ENCODE assay signal across 8 cellular contexts in genomic region chr17:31549121-31549524, GRCh38.
DNase-seq lines count a peak whose midpoint lies in the region; ATAC-seq and TF ChIP-seq lines count a peak whose summit lies in the region.

No MANE protein-coding gene starts in this region.

- H3K27me3 Mint-ChIP-seq in activated CD4-positive, alpha-beta memory T cell treated with anti-CD3 and anti-CD28 coated beads for 36 hours, result no peaks in the 10 kb centered on the region
- peaks cover 18% of the 10 kb centered on the region for H3K27me3 Mint-ChIP-seq in glutamatergic neuron (ENCODE audit: unreplicated experiment)

- CTCF ChIA-PET in activated CD4-positive, alpha-beta memory T cell treated with anti-CD3 and anti-CD28 coated beads for 36 hours (lab: Charles Lee), result interaction anchor here (0.6 to 4.1 kb wide), 3 partner anchors 10 to 365 kb away, joined by 3 to 23 read pairs (median 3); no protein-coding TSS in a partner anchor

- H3K36me3 ChIP-seq in psoas muscle (ENCODE audit: insufficient read depth in 1 of 2, low read depth in 1 of 2), result no peaks in the 10 kb centered on the region

- H3K27ac Mint-ChIP-seq in activated CD4-positive, alpha-beta memory T cell treated with anti-CD3 and anti-CD28 coated beads for 36 hours, result peak overlapping the region; percentile 87
- H3K27ac Mint-ChIP-seq in glutamatergic neuron (ENCODE audit: unreplicated experiment), result peak overlapping the region; percentile 77

- ATAC-seq in HG03175 (IDR thresholded peaks at IDR 0.05; ENCODE audit: unreplicated experiment), result peak; percentile 8
- ATAC-seq in psoas muscle, result peak in 3 of 4 donors; percentile 5 to 37 (median 23)
- ATAC-seq in omental fat pad (ENCODE audit: low FRiP score), result no peak

- POLR2A ChIA-PET in activated CD4-positive, alpha-beta memory T cell treated with anti-CD3 and anti-CD28 coated beads for 36 hours (lab: Charles Lee), result interaction anchor here (0.8 to 0.9 kb wide), 3 partner anchors 40 to 578 kb away, joined by 3 read pairs; partner anchors contain the start of gene RNF135

- TF ChIP-seq CTCF in 22Rv1 (IDR thresholded peaks at IDR 0.05) (no peak), glutamatergic neuron (IDR thresholded peaks at IDR 0.05; ENCODE audit: partially characterized antibody, unreplicated experiment) (no peak), psoas muscle (IDR thresholded peaks at IDR 0.05) (no peak), omental fat pad (IDR thresholded peaks at IDR 0.05) (no peak)

- in situ Hi-C loops in G401 (cut with HindIII; ENCODE audit: low sequenced_read_pairs), result no loop called here

- peak; percentile 51 for DNase-seq in G401 (ENCODE audit: low spot score)
- no peak for DNase-seq in activated CD4-positive, alpha-beta memory T cell treated with anti-CD3 and anti-CD28 coated beads for 36 hours
- no peak for DNase-seq in glutamatergic neuron
- no peak for DNase-seq in psoas muscle
- DNase-seq in cerebellar nuclear complex (lab: John Stamatoyannopoulos, UW), result no peak
- no peak for DNase-seq in omental fat pad (ENCODE audit: low spot score)

- H3K4me1 Mint-ChIP-seq in activated CD4-positive, alpha-beta memory T cell treated with anti-CD3 and anti-CD28 coated beads for 36 hours (ENCODE audit: low read depth), result peaks cover 18% of the 10 kb centered on the region
- peaks cover 4% of the 10 kb centered on the region for H3K4me1 Mint-ChIP-seq in glutamatergic neuron (ENCODE audit: low read depth, unreplicated experiment)

- no peaks in the 10 kb centered on the region for H3K36me3 Mint-ChIP-seq in activated CD4-positive, alpha-beta memory T cell treated with anti-CD3 and anti-CD28 coated beads for 36 hours
- H3K36me3 Mint-ChIP-seq in glutamatergic neuron (ENCODE audit: unreplicated experiment), result peaks cover 6% of the 10 kb centered on the region

- H3K4me3 Mint-ChIP-seq in activated CD4-positive, alpha-beta memory T cell treated with anti-CD3 and anti-CD28 coated beads for 36 hours, result peak overlapping the region; percentile 95
- H3K4me3 Mint-ChIP-seq in glutamatergic neuron (ENCODE audit: unreplicated experiment), result peak overlapping the region; percentile 97

- H3K27ac ChIP-seq in 22Rv1 (peak overlapping the region; percentile 84), psoas muscle (peak overlapping the region; percentile 88)

- intact Hi-C loops in activated CD4-positive, alpha-beta memory T cell treated with anti-CD3 and anti-CD28 coated beads for 36 hours (cut with micrococcal nuclease), result loop anchor here (5.0 kb wide), 1 partner anchor 293 kb away; no protein-coding TSS in a partner anchor
- intact Hi-C loops in psoas muscle (cut with DNase I), result no loop called here

- 1% methylated on average over 14 to 18 of the region's 18 CpGs for WGBS in psoas muscle, 3 donors

- H3K9me3 ChIP-seq in psoas muscle, result no peaks in the 10 kb centered on the region

- no peaks in the 10 kb centered on the region for H3K9me3 Mint-ChIP-seq in activated CD4-positive, alpha-beta memory T cell treated with anti-CD3 and anti-CD28 coated beads for 36 hours
- peaks cover 23% of the 10 kb centered on the region for H3K9me3 Mint-ChIP-seq in glutamatergic neuron (ENCODE audit: unreplicated experiment)

- H3K4me3 ChIP-seq in psoas muscle, result peak overlapping the region; percentile 92

- no peaks in the 10 kb centered on the region for H3K4me1 ChIP-seq in psoas muscle

- no peaks in the 10 kb centered on the region for H3K27me3 ChIP-seq in psoas muscle (ENCODE audit: insufficient read depth in 3 of 3, low read length in 2 of 3)
